In genomic region chr10:32207544-32207943, GRCh38 we compare ENCODE assay signal across 8 cellular contexts.
DNase-seq lines count a peak whose midpoint lies in the region; ATAC-seq lines count a peak whose summit lies in the region.

No MANE protein-coding gene starts in this region.

- DNase-seq in SIG-M5 treated with dmso at 0.1 percent for 504 hours (lab: John Stamatoyannopoulos, UW; ENCODE audit: unreplicated experiment) = peak; percentile 48
- no peak for DNase-seq in SIG-M5 (lab: John Stamatoyannopoulos, UW)
- DNase-seq in SW480 (ENCODE audit: low spot score) = peak; percentile 37
- DNase-seq in activated naive CD8-positive, alpha-beta T cell treated with anti-CD3 and anti-CD28 coated beads, Interleukin-2, amount 50 U/mL, for 16 hours (ENCODE audit: low read depth, low spot score) = peak; percentile 11
- DNase-seq in iris pigment epithelial cell (ENCODE audit: low read depth) = peak; percentile 46
- DNase-seq in stimulated activated CD8-positive, alpha-beta memory T cell treated with anti-CD3 and anti-CD28 coated beads, Interleukin-12 subunit alpha, Interleukin-12 subunit beta, amount 100 ng/mL, for 1 hour (ENCODE audit: low read depth) = peak; percentile 35
- no peak for DNase-seq in dedifferentiated amniotic fluid mesenchymal stem cell (ENCODE audit: extremely low spot score)

- ATAC-seq in HG03457 (IDR thresholded peaks at IDR 0.05; ENCODE audit: unreplicated experiment) = peak; percentile 65

Comparison
In these comparisons a context has a peak if more than half of its experiments do, and no peak if none do; other contexts are left out.
1. DNase-seq: peak in SIG-M5 treated with dmso at 0.1 percent for 504 hours (single experiment), SW480 (single experiment), activated naive CD8-positive, alpha-beta T cell treated with anti-CD3 and anti-CD28 coated beads, Interleukin-2, amount 50 U/mL, for 16 hours (single experiment), iris pigment epithelial cell (single experiment) and stimulated activated CD8-positive, alpha-beta memory T cell treated with anti-CD3 and anti-CD28 coated beads, Interleukin-12 subunit alpha, Interleukin-12 subunit beta, amount 100 ng/mL, for 1 hour (single experiment); none in SIG-M5 (single experiment) and dedifferentiated amniotic fluid mesenchymal stem cell (single experiment).